Comparison of ENCODE assay signal across 8 cellular contexts in the genomic region with DNA sequence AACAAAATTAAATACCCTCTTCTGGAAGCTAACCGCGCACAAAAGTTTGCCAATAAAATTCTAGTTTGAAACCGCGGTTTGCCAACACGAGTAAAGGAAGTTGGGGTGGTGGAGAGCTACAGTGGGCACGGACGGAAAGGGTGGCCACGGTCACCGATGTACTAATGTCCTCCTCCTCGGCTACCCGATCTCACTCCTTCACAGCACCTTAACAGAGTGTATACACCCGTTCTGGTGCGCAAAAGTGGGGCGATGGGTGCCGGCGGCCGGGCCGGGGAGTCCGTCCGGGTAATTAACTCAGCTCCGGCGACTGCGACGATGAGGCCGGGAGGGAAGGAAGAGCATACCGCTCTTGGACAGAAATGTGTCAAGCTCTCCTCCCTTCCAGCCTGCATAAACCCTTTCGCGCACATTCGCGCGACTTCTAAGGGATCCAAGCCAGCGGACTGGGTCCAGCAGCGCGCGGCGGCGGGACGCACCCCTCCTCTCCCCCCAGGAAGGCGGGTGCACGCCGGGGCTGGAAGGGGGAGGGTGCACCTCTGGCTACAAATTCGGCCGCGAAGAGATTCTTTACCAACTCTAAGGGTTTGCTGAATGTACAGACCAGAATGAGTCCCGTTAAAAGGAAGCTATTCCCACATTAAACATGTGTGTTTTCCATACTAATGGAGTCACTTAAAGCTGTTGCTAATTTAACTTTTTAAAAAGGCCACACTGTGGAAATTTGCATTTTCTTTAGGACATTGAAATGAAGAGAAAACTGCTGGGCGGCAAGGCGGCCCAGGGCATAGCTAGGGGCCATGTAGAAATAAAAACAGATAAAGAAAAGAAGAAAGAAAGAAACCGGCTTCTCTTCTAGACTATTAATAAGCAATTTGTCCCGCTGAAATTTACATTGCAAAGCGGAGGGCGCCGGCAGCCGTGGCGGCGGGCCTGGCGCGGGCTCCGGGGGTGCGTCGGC. TPM values are rescaled to one million over a fixed set of nuclear protein-coding genes. Genes with fewer than 3 reads are reported as not detected.
DNase-seq lines count a peak whose midpoint lies in the region; ATAC-seq lines count a peak whose summit lies in the region.

No MANE protein-coding gene starts in this region.

- intact Hi-C loops in left ventricle myocardium superior (cut with micrococcal nuclease) (no loop called here), Right ventricle myocardium inferior (cut with DNase I) (loop anchor here (5.0 to 10.0 kb wide), 3 partner anchors 137 to 1706 kb away; no protein-coding TSS in a partner anchor)

- H3K27me3 ChIP-seq in mesendoderm (ENCODE audit: insufficient read depth, low read length, poor library complexity): peaks cover 71% of the 10 kb centered on the region

- no peak overlapping the region for H4K5ac ChIP-seq in mesendoderm (ENCODE audit: low read length)

- no peak overlapping the region for H3K27ac ChIP-seq in mesendoderm (ENCODE audit: low read depth, low read length)
- no peak overlapping the region for H3K27ac ChIP-seq in urinary bladder (ENCODE audit: low read depth)

- H3K4ac ChIP-seq in mesendoderm (ENCODE audit: low read depth, low read length): no peak overlapping the region

- H3K18ac ChIP-seq in mesendoderm (ENCODE audit: low read length): no peak overlapping the region

- H3K4me1 Mint-ChIP-seq in activated CD8-positive, alpha-beta memory T cell treated with anti-CD3 and anti-CD28 coated beads, Interleukin-2, amount 10 ng/mL, durations not matched to agents 7 days and 5 days: peaks cover 6% of the 10 kb centered on the region

- peak overlapping the region; percentile 75 for H3K27ac Mint-ChIP-seq in activated CD8-positive, alpha-beta memory T cell treated with anti-CD3 and anti-CD28 coated beads, Interleukin-2, amount 10 ng/mL, durations not matched to agents 7 days and 5 days

- no peaks in the 10 kb centered on the region for H3K79me2 ChIP-seq in mesendoderm (ENCODE audit: control insufficient read depth, insufficient read depth, low read length)

- H2BK5ac ChIP-seq in mesendoderm (ENCODE audit: low read length): no peak overlapping the region

- peaks cover 1% of the 10 kb centered on the region for H3K36me3 Mint-ChIP-seq in activated CD8-positive, alpha-beta memory T cell treated with anti-CD3 and anti-CD28 coated beads, Interleukin-2, amount 10 ng/mL, durations not matched to agents 7 days and 5 days

- H3K36me3 ChIP-seq in mesendoderm (ENCODE audit: control insufficient read depth, insufficient read depth, low read length) (no peaks in the 10 kb centered on the region), urinary bladder (ENCODE audit: insufficient read depth) (no peaks in the 10 kb centered on the region)

- H3K9ac ChIP-seq in mesendoderm (ENCODE audit: low read length): no peak overlapping the region

- no peak overlapping the region for H2AK5ac ChIP-seq in mesendoderm (ENCODE audit: low read length)

- H3K4me3 ChIP-seq in mesendoderm (ENCODE audit: low read length) (no peak overlapping the region), urinary bladder (ENCODE audit: low read depth, low read length) (peak overlapping the region; percentile 25)

- H3K9me3 Mint-ChIP-seq in activated CD8-positive, alpha-beta memory T cell treated with anti-CD3 and anti-CD28 coated beads, Interleukin-2, amount 10 ng/mL, durations not matched to agents 7 days and 5 days (ENCODE audit: low read depth): no peaks in the 10 kb centered on the region

- no CpG with 5 or more reads among the region's 60 CpGs for WGBS in mesendoderm (ENCODE audit: extremely low coverage, insufficient coverage, low lambda C conversion rate)
- 2% methylated on average over 60 of the region's 60 CpGs for WGBS in urinary bladder

- no peak overlapping the region for H3K23ac ChIP-seq in mesendoderm (ENCODE audit: low read length)

- no peak overlapping the region for H3K4me3 Mint-ChIP-seq in activated CD8-positive, alpha-beta memory T cell treated with anti-CD3 and anti-CD28 coated beads, Interleukin-2, amount 10 ng/mL, durations not matched to agents 7 days and 5 days

- H2BK120ac ChIP-seq in mesendoderm (ENCODE audit: low read depth, low read length): no peak overlapping the region

- peak overlapping the region; percentile 7 for H3K4me2 ChIP-seq in mesendoderm (ENCODE audit: low read length)

- H4K8ac ChIP-seq in mesendoderm (ENCODE audit: low read depth, low read length): no peak overlapping the region

- peaks cover 79% of the 10 kb centered on the region for H3K27me3 Mint-ChIP-seq in activated CD8-positive, alpha-beta memory T cell treated with anti-CD3 and anti-CD28 coated beads, Interleukin-2, amount 10 ng/mL, durations not matched to agents 7 days and 5 days

- DNase-seq in left ventricle myocardium superior (peak; percentile 47), Right ventricle myocardium inferior (ENCODE audit: missing footprints) (no peak), mesendoderm (no peak), NCI-H1105 treated with DMSO at 0.1 percent for 48 hours (lab: John Stamatoyannopoulos, UW) (no peak), SW480 (ENCODE audit: low spot score) (no peak)
- DNase-seq in activated CD8-positive, alpha-beta memory T cell treated with anti-CD3 and anti-CD28 coated beads, Interleukin-2, amount 10 ng/mL, durations not matched to agents 7 days and 5 days: no peak

- H3K56ac ChIP-seq in mesendoderm (ENCODE audit: low read length): no peak overlapping the region

- CTCF ChIA-PET in activated CD8-positive, alpha-beta memory T cell treated with anti-CD3 and anti-CD28 coated beads, Interleukin-2, amount 10 ng/mL, durations not matched to agents 7 days and 5 days (lab: Charles Lee): interaction anchor here (1.9 to 2.4 kb wide), 3 partner anchors 13 to 157 kb away, joined by 5 to 11 read pairs (median 6); no protein-coding TSS in a partner anchor

- H3K4me1 ChIP-seq in mesendoderm (ENCODE audit: control insufficient read depth, low read depth, low read length) (no peaks in the 10 kb centered on the region), urinary bladder (ENCODE audit: insufficient read depth) (no peaks in the 10 kb centered on the region)

- no peaks in the 10 kb centered on the region for H3K79me1 ChIP-seq in mesendoderm (ENCODE audit: low read length)

- ATAC-seq in left ventricle myocardium superior (peak; percentile 14), Right ventricle myocardium inferior (no peak), GM21786 (IDR thresholded peaks at IDR 0.05; ENCODE audit: unreplicated experiment) (no peak)
- no peak for ATAC-seq in activated CD8-positive, alpha-beta memory T cell treated with anti-CD3 and anti-CD28 coated beads, Interleukin-2, amount 10 ng/mL, durations not matched to agents 7 days and 5 days

- no peak overlapping the region for H2BK15ac ChIP-seq in mesendoderm (replicated peaks; ENCODE audit: low read depth)

RNA-seq across cellular contexts. Expression of gene EBF3, which starts 6.6 kb away (rescaled TPM):
- total RNA-seq in left ventricle myocardium superior (7.1 TPM), Right ventricle myocardium inferior (7.9 TPM), urinary bladder (29.4 TPM)
- total RNA-seq in activated CD8-positive, alpha-beta memory T cell treated with anti-CD3 and anti-CD28 coated beads, Interleukin-2, amount 10 ng/mL, durations not matched to agents 7 days and 5 days: not detected
- polyA plus RNA-seq in mesendoderm (2013, experiment 1 of 2): 0.87 TPM
- polyA plus RNA-seq in mesendoderm (2013, experiment 2 of 2): 0.76 TPM
- 5.1 TPM for polyA plus RNA-seq in urinary bladder
